Comparison of ENCODE assay signal across 8 cellular contexts in the genomic region with DNA sequence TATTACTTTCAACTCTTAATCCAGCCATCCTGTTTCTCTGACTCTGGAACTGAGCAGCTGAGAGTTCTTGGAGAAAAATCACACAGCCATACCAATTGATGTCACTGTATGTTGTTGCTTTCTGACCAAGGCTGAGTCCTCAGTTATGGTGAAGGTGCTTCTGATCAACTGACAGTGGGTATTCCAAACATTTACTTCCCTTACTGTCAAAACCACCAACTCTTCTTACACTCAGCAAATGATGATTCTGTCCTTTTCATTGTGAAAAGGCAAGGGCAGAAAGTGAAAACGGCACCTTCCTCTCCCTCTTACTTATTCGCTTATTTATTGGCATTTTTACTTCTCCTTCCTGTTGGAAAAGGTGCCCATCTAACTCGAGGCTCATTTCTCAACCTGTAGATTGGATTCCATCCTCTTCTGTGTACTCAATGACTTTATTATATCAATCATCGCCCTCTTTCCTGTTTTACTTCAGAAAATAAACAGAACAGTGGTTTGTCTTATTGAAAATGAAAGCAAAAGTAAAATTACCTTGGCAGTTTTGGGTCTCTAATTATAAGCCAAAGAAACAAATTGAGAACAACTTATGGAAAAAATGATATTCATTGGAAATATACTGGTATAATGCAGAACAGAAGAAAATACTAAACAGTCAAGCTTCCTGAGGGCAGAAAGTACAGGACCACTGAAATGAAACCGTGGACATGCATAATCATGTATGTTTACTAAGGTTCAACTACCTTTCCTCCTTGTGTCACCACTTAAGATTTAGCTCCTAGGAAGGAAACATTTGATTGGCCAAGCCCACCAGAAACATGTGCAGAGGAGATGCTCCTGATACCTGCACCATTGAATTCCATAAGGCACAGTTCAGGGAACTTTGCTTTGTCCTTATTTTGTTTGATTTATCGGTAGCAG.
DNase-seq lines count a peak whose midpoint lies in the region; ATAC-seq and TF ChIP-seq lines count a peak whose summit lies in the region.

No MANE protein-coding gene starts in this region.

- H3K4me3 ChIP-seq in cardiac fibroblast (replicated peaks in 1 of 2; ENCODE audit: low read depth in 2 of 2, low read length in 2 of 2) (peak overlapping the region in 1 of 2 donors; percentile 1), muscle layer of duodenum (ENCODE audit: low read depth in 1 of 2, low read length in 2 of 2) (peak overlapping the region; percentile 43 to 54)

- no peaks in the 10 kb centered on the region for H3K9me3 Mint-ChIP-seq in IgD-negative memory B cell

- peak overlapping the region; percentile 24 for H3K27ac ChIP-seq in muscle layer of duodenum (ENCODE audit: low read length)

- H3K27ac Mint-ChIP-seq in IgD-negative memory B cell, result peak overlapping the region; percentile 83 to 95 (median 93)

- DNase-seq in cardiac fibroblast (ENCODE audit: low read depth in 2 of 2) (peak; percentile 4 to 23), AG08395 (ENCODE audit: low spot score) (no peak), NCI-H2081 treated with DMSO at 0.1 percent for 48 hours (lab: John Stamatoyannopoulos, UW) (no peak)

- no peaks in the 10 kb centered on the region for H3K36me3 Mint-ChIP-seq in IgD-negative memory B cell

- peaks cover 5 to 10% of the 10 kb centered on the region in 2 donors for H3K4me1 ChIP-seq in muscle layer of duodenum (ENCODE audit: control insufficient read depth in 1 of 2, insufficient read depth in 2 of 2, low read length in 2 of 2)

- H3K27me3 Mint-ChIP-seq in IgD-negative memory B cell, result peaks cover 4% of the 10 kb centered on the region

- peak overlapping the region; percentile 76 to 95 (median 84) for H3K4me3 Mint-ChIP-seq in IgD-negative memory B cell

- no peaks in the 10 kb centered on the region for H3K9me3 ChIP-seq in muscle layer of duodenum (ENCODE audit: control insufficient read depth in 1 of 2, low read length in 2 of 2)

- ATAC-seq in GM19452 (IDR thresholded peaks at IDR 0.05; ENCODE audit: unreplicated experiment) (peak; percentile 14), GM21717 (IDR thresholded peaks at IDR 0.05; ENCODE audit: unreplicated experiment) (no peak), HG03135 (IDR thresholded peaks at IDR 0.05; ENCODE audit: unreplicated experiment) (no peak)

- no peak for TF ChIP-seq CTCF in cardiac fibroblast (IDR thresholded peaks at IDR 0.05; ENCODE audit: low read depth, low read length)

- H3K27me3 ChIP-seq in muscle layer of duodenum (ENCODE audit: low read depth, low read length), result no peaks in the 10 kb centered on the region

- peaks cover 57 to 76% (median 73%) of the 10 kb centered on the region in 3 donors for H3K4me1 Mint-ChIP-seq in IgD-negative memory B cell

- H3K36me3 ChIP-seq in muscle layer of duodenum (ENCODE audit: control insufficient read depth in 1 of 2, insufficient read depth in 2 of 2, low read length in 2 of 2), result no peaks in the 10 kb centered on the region

Comparison
In these comparisons a context has a peak if more than half of its experiments do, and no peak if none do; other contexts are left out.
1. DNase-seq: peak in cardiac fibroblast (2 of 2); none in AG08395 (single experiment) and NCI-H2081 treated with DMSO at 0.1 percent for 48 hours (single experiment).